ENCODE assay signal across 1 cellular context in genomic region chr2:41610501-41611242, GRCh38.
TF ChIP-seq lines count a peak whose summit lies in the region.

No MANE protein-coding gene starts in this region.

TF ChIP-seq in GM23338, 12 proteins besides CTCF, POLR2A, EP300 and RAD21 (continued from another document):
- TF ChIP-seq ZNF462 (CRISPR knock-in tag; IDR thresholded peaks at IDR 0.05) (no peak), POLR2AphosphoS5 (IDR thresholded peaks at IDR 0.05; ENCODE audit: low read depth) (no peak), ETS1 (IDR thresholded peaks at IDR 0.05) (no peak), ZNF331 (CRISPR knock-in tag; IDR thresholded peaks at IDR 0.05; ENCODE audit: low read depth) (no peak), ZNF114 (CRISPR knock-in tag; IDR thresholded peaks at IDR 0.05) (no peak), NANOG (IDR thresholded peaks at IDR 0.05; ENCODE audit: borderline replicate concordance) (no peak), REST (IDR thresholded peaks at IDR 0.05; ENCODE audit: unreplicated experiment) (no peak), EZH2phosphoT487 (IDR thresholded peaks at IDR 0.05; ENCODE audit: unreplicated experiment) (no peak)
